In the genomic region with DNA sequence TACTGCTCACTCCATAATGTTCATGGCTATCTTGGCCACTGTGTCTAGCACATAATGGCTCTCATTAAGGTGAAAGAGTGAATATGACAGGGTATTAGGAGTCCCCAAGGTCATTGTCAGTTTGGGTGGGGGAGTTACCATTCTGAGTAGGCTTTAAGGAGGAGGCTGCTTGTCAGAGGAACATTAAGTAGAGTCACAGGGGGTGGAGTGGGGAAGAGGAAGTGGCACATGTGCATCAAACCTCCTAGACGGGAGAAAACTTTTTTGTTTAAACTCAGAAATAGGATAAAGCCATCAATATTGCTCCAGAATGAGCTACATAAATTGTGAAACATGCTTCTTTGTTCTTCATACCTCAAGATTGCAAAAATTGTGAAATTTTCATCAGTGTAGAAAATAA, we compare ENCODE assay signal across 26 cellular contexts. TPM values are rescaled to one million over a fixed set of nuclear protein-coding genes. Genes with fewer than 3 reads are reported as not detected.
DNase-seq lines count a peak whose midpoint lies in the region; ATAC-seq and TF ChIP-seq lines count a peak whose summit lies in the region.
"Had no signal": no experiment of that assay in that cellular context is flagged by ENCODE, and none has a peak within 500 bp of the region (broad histone marks: within the 10 kb centered on the region; RNA-seq: fewer than 3 reads in every experiment).

No MANE protein-coding gene starts in this region.

- no peak overlapping the region for H3K27ac Mint-ChIP-seq in naive thymus-derived CD4-positive, alpha-beta T cell
- H3K27ac Mint-ChIP-seq: activated CD4-positive, alpha-beta T cell treated with anti-CD3 and anti-CD28 coated beads, Interleukin-2, amount 10 ng/mL, durations not matched to agents 24 days and 14 days; activated naive CD4-positive, alpha-beta T cell treated with anti-CD3 and anti-CD28 coated beads, Interleukin-2, amount 50 U/mL, for 72 hours; activated T-helper 1 cell treated with anti-CD3 and anti-CD28 coated beads, Interleukin-12 subunit alpha, Interleukin-12 subunit beta, Interleukin-2, Interleukin-4 antibody, amounts not matched to agents 30 ng/mL and 10 ng/mL and 1 ng/mL, durations not matched to agents 14 hours and 24 hours and 36 hours; stimulated activated effector memory CD8-positive, alpha-beta T cell treated with anti-CD3 and anti-CD28 coated beads, Interleukin-12 subunit alpha, Interleukin-12 subunit beta, amount 100 ng/mL, for 72 hours had no signal

- DNase-seq in KG1 (lab: John Stamatoyannopoulos, UW) (peak; percentile 4), RWPE1 (ENCODE audit: low spot score) (no peak), NCI-H2227 (lab: John Stamatoyannopoulos, UW; ENCODE audit: unreplicated experiment) (no peak), heart right ventricle (no peak), brain microvascular endothelial cell (no peak)
- no peak for DNase-seq in naive thymus-derived CD4-positive, alpha-beta T cell
- DNase-seq: activated CD4-positive, alpha-beta T cell treated with anti-CD3 and anti-CD28 coated beads, Interleukin-2, amount 10 ng/mL, durations not matched to agents 24 days and 14 days; EL; heart left ventricle; mammary epithelial cell; NCI-H1417 treated with DMSO at 0.1 percent for 48 hours; NCI-H2081 treated with DMSO at 0.1 percent for 48 hours; NCI-H446; stimulated activated CD4-positive, alpha-beta T cell treated with anti-CD3 and anti-CD28 coated beads, Interleukin-2, amount 100 ng/mL, for 48 hours had no signal

- peaks cover 0 to 80% (median 49%) of the 10 kb centered on the region in 11 experiments; a peak in 15 of 22 replicates for H4K20me1 ChIP-seq in BLaER1 treated with 17β-estradiol and CSF1 and Interleukin-3, amounts not matched to agents 10 nM and 100 nM

- no peaks in the 10 kb centered on the region for H3K9me3 ChIP-seq in BLaER1 treated with 17β-estradiol and CSF1 and Interleukin-3, amounts not matched to agents 10 nM and 100 nM (replicated peaks in 1 of 11)
- no peaks in the 10 kb centered on the region for H3K9me3 ChIP-seq in naive thymus-derived CD4-positive, alpha-beta T cell (ENCODE audit: control insufficient read depth in 2 of 3, low read length in 3 of 3)
- H3K9me3 ChIP-seq in heart right ventricle, result no peaks in the 10 kb centered on the region
- H3K9me3 ChIP-seq: heart left ventricle, SJSA1 had no signal

- CTCF ChIA-PET in RWPE1 (lab: Yijun Ruan, JAX), result interaction anchor here (0.9 to 3.0 kb wide), 5 partner anchors 10 to 291 kb away, joined by 3 to 17 read pairs (median 11); no protein-coding TSS in a partner anchor
- CTCF ChIA-PET in naive thymus-derived CD4-positive, alpha-beta T cell (lab: Charles Lee), result no interaction called here

- H3K4me3 ChIP-seq in BLaER1 treated with 17β-estradiol and CSF1 and Interleukin-3, amounts not matched to agents 10 nM and 100 nM, result no peak overlapping the region
- H3K4me3 ChIP-seq in naive thymus-derived CD4-positive, alpha-beta T cell (ENCODE audit: low read length), result no peak overlapping the region
- H3K4me3 ChIP-seq in heart right ventricle, result no peak overlapping the region
- H3K4me3 ChIP-seq in brain microvascular endothelial cell (ENCODE audit: low read depth, low read length), result no peak overlapping the region
- H3K4me3 ChIP-seq: heart left ventricle, SJSA1 had no signal

- H3K27me3 Mint-ChIP-seq in naive thymus-derived CD4-positive, alpha-beta T cell, result peaks cover 20 to 48% (median 41%) of the 10 kb centered on the region in 5 donors

- no peaks in the 10 kb centered on the region for H3K36me3 Mint-ChIP-seq in naive thymus-derived CD4-positive, alpha-beta T cell
- H3K36me3 Mint-ChIP-seq: activated naive CD4-positive, alpha-beta T cell treated with anti-CD3 and anti-CD28 coated beads, Interleukin-2, amount 50 U/mL, for 72 hours; stimulated activated effector memory CD8-positive, alpha-beta T cell treated with anti-CD3 and anti-CD28 coated beads, Interleukin-12 subunit alpha, Interleukin-12 subunit beta, amount 100 ng/mL, for 72 hours had no signal

- no peak for ATAC-seq in naive thymus-derived CD4-positive, alpha-beta T cell
- ATAC-seq in HG02981 (IDR thresholded peaks at IDR 0.05; ENCODE audit: unreplicated experiment), result no peak
- ATAC-seq in heart right ventricle, result no peak
- ATAC-seq: activated naive CD4-positive, alpha-beta T cell treated with anti-CD3 and anti-CD28 coated beads, Interleukin-2, amount 50 U/mL, for 72 hours; HCT116; heart left ventricle; Panc1; stimulated activated effector memory CD8-positive, alpha-beta T cell treated with anti-CD3 and anti-CD28 coated beads, Interleukin-12 subunit alpha, Interleukin-12 subunit beta, amount 100 ng/mL, for 72 hours had no signal

- H3K9me3 Mint-ChIP-seq in naive thymus-derived CD4-positive, alpha-beta T cell, result peaks cover 0 to 2% (median 0%) of the 10 kb centered on the region in 11 donors
- H3K9me3 Mint-ChIP-seq: activated CD4-positive, alpha-beta T cell treated with anti-CD3 and anti-CD28 coated beads, Interleukin-2, amount 10 ng/mL, durations not matched to agents 24 days and 14 days; activated naive CD4-positive, alpha-beta T cell treated with anti-CD3 and anti-CD28 coated beads, Interleukin-2, amount 50 U/mL, for 72 hours; activated T-helper 1 cell treated with anti-CD3 and anti-CD28 coated beads, Interleukin-12 subunit alpha, Interleukin-12 subunit beta, Interleukin-2, Interleukin-4 antibody, amounts not matched to agents 30 ng/mL and 10 ng/mL and 1 ng/mL, durations not matched to agents 14 hours and 24 hours and 36 hours; stimulated activated effector memory CD8-positive, alpha-beta T cell treated with anti-CD3 and anti-CD28 coated beads, Interleukin-12 subunit alpha, Interleukin-12 subunit beta, amount 100 ng/mL, for 72 hours had no signal

- peaks cover 40 to 80% (median 70%) of the 10 kb centered on the region in 10 experiments for H3K4me1 ChIP-seq in BLaER1 treated with 17β-estradiol and CSF1 and Interleukin-3, amounts not matched to agents 10 nM and 100 nM
- H3K4me1 ChIP-seq in naive thymus-derived CD4-positive, alpha-beta T cell (ENCODE audit: control insufficient read depth in 2 of 2, insufficient read depth in 2 of 2, low read length in 2 of 2), result peaks cover 4 to 9% of the 10 kb centered on the region in 2 donors
- peaks cover 29 to 66% (median 52%) of the 10 kb centered on the region in 9 donors for H3K4me1 ChIP-seq in heart right ventricle

- TF ChIP-seq CTCF in RWPE1 (conservative IDR thresholded peaks at IDR 0.05; ENCODE audit: low read depth), result no peak
- TF ChIP-seq CTCF in heart right ventricle (IDR thresholded peaks at IDR 0.05), result no peak
- TF ChIP-seq CTCF in brain microvascular endothelial cell (IDR thresholded peaks at IDR 0.05; ENCODE audit: low read depth, low read length, missing control alignments), result no peak

- H3K36me3 ChIP-seq in BLaER1 treated with 17β-estradiol and CSF1 and Interleukin-3, amounts not matched to agents 10 nM and 100 nM, result no peaks in the 10 kb centered on the region
- no peaks in the 10 kb centered on the region for H3K36me3 ChIP-seq in naive thymus-derived CD4-positive, alpha-beta T cell (ENCODE audit: control insufficient read depth in 2 of 3, insufficient read depth in 3 of 3, low read length in 3 of 3)
- H3K36me3 ChIP-seq in heart right ventricle (no peaks in the 10 kb centered on the region), brain microvascular endothelial cell (replicated peaks) (no peaks in the 10 kb centered on the region)
- H3K36me3 ChIP-seq: heart left ventricle, SJSA1 had no signal

- peak overlapping the region; percentile 27 to 100 (median 99); a peak in 20 of 22 replicates for H3K4me2 ChIP-seq in BLaER1 treated with 17β-estradiol and CSF1 and Interleukin-3, amounts not matched to agents 10 nM and 100 nM

- H3K4me1 Mint-ChIP-seq in naive thymus-derived CD4-positive, alpha-beta T cell, result peaks cover 0 to 15% (median 12%) of the 10 kb centered on the region in 7 donors

- peak overlapping the region in 7 of 10 donors; percentile 5 to 73 (median 42) for H3K4me3 Mint-ChIP-seq in naive thymus-derived CD4-positive, alpha-beta T cell

- H3K27me3 ChIP-seq in BLaER1 treated with 17β-estradiol and CSF1 and Interleukin-3, amounts not matched to agents 10 nM and 100 nM, result peaks cover 0 to 47% (median 11%) of the 10 kb centered on the region in 11 experiments; a peak in 16 of 22 replicates
- no peaks in the 10 kb centered on the region for H3K27me3 ChIP-seq in naive thymus-derived CD4-positive, alpha-beta T cell (ENCODE audit: control insufficient read depth in 2 of 2, insufficient read depth in 2 of 2, low read length in 2 of 2)
- peaks cover 0 to 53% (median 0%) of the 10 kb centered on the region in 7 donors for H3K27me3 ChIP-seq in heart right ventricle
- H3K27me3 ChIP-seq in brain microvascular endothelial cell (replicated peaks), result no peaks in the 10 kb centered on the region

- H3K9ac ChIP-seq in BLaER1 treated with 17β-estradiol and CSF1 and Interleukin-3, amounts not matched to agents 10 nM and 100 nM, result no peak overlapping the region

- H3K27ac ChIP-seq in BLaER1 treated with 17β-estradiol and CSF1 and Interleukin-3, amounts not matched to agents 10 nM and 100 nM, result no peak overlapping the region
- H3K27ac ChIP-seq in RWPE1 (peak overlapping the region; percentile 21; the same call in 1 of the 2 replicates), heart right ventricle (no peak overlapping the region), brain microvascular endothelial cell (no peak overlapping the region)
- H3K27ac ChIP-seq in naive thymus-derived CD4-positive, alpha-beta T cell (ENCODE audit: low read depth, low read length), result no peak overlapping the region
- H3K27ac ChIP-seq: C4-2B, epithelial cell of prostate, heart left ventricle, SJSA1, VCaP had no signal

- intact Hi-C loops in naive thymus-derived CD4-positive, alpha-beta T cell (cut with micrococcal nuclease), result no loop called here
- intact Hi-C loops in heart right ventricle (cut with DNase I), result loop anchor here in 6 of 10 donors (5.0 to 10.0 kb wide), 8 partner anchors 40 to 290 kb away; no protein-coding TSS in a partner anchor

- in situ Hi-C loops in brain microvascular endothelial cell (cut with HindIII; ENCODE audit: low pct_ligation_motif_present, low sequenced_read_pairs), result no loop called here

- POLR2A ChIA-PET in RWPE1 (lab: Yijun Ruan, JAX; ENCODE audit: low non-redundant PET), result no interaction called here
- POLR2A ChIA-PET in naive thymus-derived CD4-positive, alpha-beta T cell (lab: Charles Lee), result no interaction called here

- WGBS in heart right ventricle, 2 donors, result 54 to 72% methylated on average over 1 of the region's 1 CpG

RNA-seq across cellular contexts. Expression of a gene that starts 45.5 kb away (rescaled TPM):
- total RNA-seq in naive thymus-derived CD4-positive, alpha-beta T cell, result under 1 TPM in 1 of 5 experiments, not detected in 4; 0.15 TPM
- not detected for polyA plus RNA-seq in naive thymus-derived CD4-positive, alpha-beta T cell
- 10 to 100 TPM; 48.1 to 71.1 (median 56.5) TPM for total RNA-seq in heart right ventricle
- polyA plus RNA-seq in heart right ventricle, result 10 to 100 TPM; 18.1 to 36.5 TPM
- total RNA-seq: activated CD4-positive, alpha-beta T cell treated with anti-CD3 and anti-CD28 coated beads, Interleukin-2, amount 10 ng/mL, durations not matched to agents 24 days and 14 days; activated T-helper 1 cell treated with anti-CD3 and anti-CD28 coated beads, Interleukin-12 subunit alpha, Interleukin-12 subunit beta, Interleukin-2, Interleukin-4 antibody, amounts not matched to agents 30 ng/mL and 10 ng/mL and 1 ng/mL, durations not matched to agents 14 hours and 24 hours and 36 hours; T-helper 2 cell treated with Interferon-gamma antibody and Interleukin-4, amounts not matched to agents 100 ng/mL and 5 ng/mL, for 36 hours had no signal

Comparison
In these comparisons a context has a peak if more than half of its experiments do, and no peak if none do; other contexts are left out.
1. RNA of a gene that starts 45.5 kb away (total RNA-seq): 48.1 to 71.1 TPM in heart right ventricle; 0.15 TPM in naive thymus-derived CD4-positive, alpha-beta T cell; every median in the first group is over 10 times any median in the second.
2. intact Hi-C loops: an anchor here in heart right ventricle (5.0 to 10.0 kb wide); none called in naive thymus-derived CD4-positive, alpha-beta T cell.